Comparison of ENCODE assay signal across 8 cellular contexts in genomic region chr22:46577361-46578249, GRCh38. TPM values are rescaled to one million over a fixed set of nuclear protein-coding genes. Genes with fewer than 3 reads are reported as not detected.
DNase-seq lines count a peak whose midpoint lies in the region; ATAC-seq, FAIRE-seq and TF ChIP-seq lines count a peak whose summit lies in the region.

No MANE protein-coding gene starts in this region.

- no peak for FAIRE-seq in HepG2 (lab: Jason Lieb, UNC)

- in situ Hi-C loops in HepG2 (cut with HindIII; ENCODE audit: extremely low pct_ligation_motif_present, low pct_unique_long_range_greater_than_20kb), result no loop called here

- no peak for TF ChIP-seq RAD21 in Ishikawa (IDR thresholded peaks at IDR 0.05; ENCODE audit: low read depth)
- TF ChIP-seq RAD21 in HepG2 (CRISPR knock-in tag; IDR thresholded peaks at IDR 0.05), result no peak

- H4K20me1 ChIP-seq in DOHH2 (ENCODE audit: control insufficient read depth, insufficient read depth, low read depth, low read length) (no peaks in the 10 kb centered on the region), HepG2 (ENCODE audit: insufficient read depth, low read length) (peaks cover 6% of the 10 kb centered on the region)

- H3K4me3 ChIP-seq in DOHH2 (ENCODE audit: low read length) (peak overlapping the region; percentile 89), body of pancreas (peak overlapping the region; percentile 14 to 42), HepG2 (replicated peaks in 1 of 3; ENCODE audit: insufficient read depth in 1 of 3, low read depth in 2 of 3, low read length in 3 of 3) (peak overlapping the region; percentile 63 to 80 (median 64)), tibial artery (peak overlapping the region; percentile 62 to 73)

- H3K27me3 ChIP-seq in DOHH2 (ENCODE audit: control insufficient read depth, low read length) (peaks cover 11% of the 10 kb centered on the region), body of pancreas (no peaks in the 10 kb centered on the region), HepG2 (ENCODE audit: control insufficient read depth in 1 of 2, insufficient read depth in 2 of 2, low read length in 2 of 2) (peaks cover 0 to 11% of the 10 kb centered on the region in 2 experiments; a peak in 2 of 5 replicates), tibial artery (no peaks in the 10 kb centered on the region)

- POLR2A ChIA-PET in HepG2 (lab: Yijun Ruan, JAX), result no interaction called here

- peaks cover 60% of the 10 kb centered on the region for H3K4me1 ChIP-seq in DOHH2 (ENCODE audit: control insufficient read depth, low read length)
- peaks cover 88% of the 10 kb centered on the region for H3K4me1 ChIP-seq in body of pancreas
- H3K4me1 ChIP-seq in HepG2 (ENCODE audit: insufficient read depth, low read length), result peaks cover 84% of the 10 kb centered on the region
- H3K4me1 ChIP-seq in tibial artery, result peaks cover 0 to 49% (median 20%) of the 10 kb centered on the region in 4 donors

- no peaks in the 10 kb centered on the region for H3K9me3 ChIP-seq in DOHH2 (ENCODE audit: control insufficient read depth, insufficient read depth, low read length)
- no peaks in the 10 kb centered on the region for H3K9me3 ChIP-seq in body of pancreas
- no peaks in the 10 kb centered on the region for H3K9me3 ChIP-seq in HepG2 (ENCODE audit: low read length)
- H3K9me3 ChIP-seq in tibial artery, result no peaks in the 10 kb centered on the region

- H3K36me3 ChIP-seq in DOHH2 (ENCODE audit: control insufficient read depth, low read length) (no peaks in the 10 kb centered on the region), body of pancreas (replicated peaks in 1 of 2; ENCODE audit: insufficient read depth in 1 of 2, low read depth in 2 of 2) (no peaks in the 10 kb centered on the region), HepG2 (replicated peaks in 1 of 2; ENCODE audit: control insufficient read depth in 1 of 2, insufficient read depth in 2 of 2, low read length in 2 of 2) (no peaks in the 10 kb centered on the region), tibial artery (no peaks in the 10 kb centered on the region)

- TF ChIP-seq EP300 in Ishikawa (IDR thresholded peaks at IDR 0.05; ENCODE audit: borderline replicate concordance), result no peak
- TF ChIP-seq EP300 in HepG2 (IDR thresholded peaks at IDR 0.05; ENCODE audit: low read depth in 2 of 2, low read length in 2 of 2), result no peak
- no peak for TF ChIP-seq EP300 in HepG2 (CRISPR knock-in tag; IDR thresholded peaks at IDR 0.05; ENCODE audit: borderline replicate concordance)

- ATAC-seq in body of pancreas (peak; percentile 8), HepG2 (no peak), GM18858 (IDR thresholded peaks at IDR 0.05; ENCODE audit: unreplicated experiment) (no peak)

- peaks cover 11% of the 10 kb centered on the region for H3F3A ChIP-seq in DOHH2 (ENCODE audit: control insufficient read depth, insufficient read depth)

- no peak overlapping the region for H2AFZ ChIP-seq in HepG2 (ENCODE audit: low read length)

- WGBS in body of pancreas, 2 donors, result 0 to 2% methylated on average over 2 to 59 of the region's 67 CpGs
- WGBS in HepG2 (ENCODE audit: low lambda C conversion rate), result 0% methylated on average over 23 of the region's 67 CpGs

- no peak for TF ChIP-seq POLR2A in body of pancreas (IDR thresholded peaks at IDR 0.05)
- no peak for TF ChIP-seq POLR2A in HepG2 (IDR thresholded peaks at IDR 0.05; ENCODE audit: insufficient read depth in 1 of 2, low read depth in 2 of 2, low read length in 2 of 2)

- H3K4me2 ChIP-seq in DOHH2 (ENCODE audit: low read length), result peak overlapping the region; percentile 100
- H3K4me2 ChIP-seq in HepG2 (ENCODE audit: low read depth, low read length), result peak overlapping the region; percentile 98

- DNase-seq in body of pancreas, result peak in 2 of 4 donors; percentile 40 to 48
- no peak for DNase-seq in HepG2 (ENCODE audit: low spot score)
- DNase-seq in tibial artery, result peak in 1 of 2 donors; percentile 71
- DNase-seq in H4 (ENCODE audit: low spot score), result no peak
- DNase-seq in GF-D8 (lab: John Stamatoyannopoulos, UW), result no peak

- intact Hi-C loops in body of pancreas (cut with DNase I), result no loop called here
- intact Hi-C loops in HepG2 (cut with micrococcal nuclease; ENCODE audit: unreplicated experiment), result loop anchor here (5.0 to 10.0 kb wide), 2 partner anchors 75 to 157 kb away; partner anchors contain the start of gene CERK
- intact Hi-C loops in tibial artery (cut with DNase I; ENCODE audit: low total_unique reads), result no loop called here

- peak overlapping the region; percentile 74 for H3K9ac ChIP-seq in HepG2 (ENCODE audit: insufficient read depth, low read depth, low read length)

- peaks cover 35% of the 10 kb centered on the region for H3K79me2 ChIP-seq in DOHH2 (ENCODE audit: control insufficient read depth, low read length)
- H3K79me2 ChIP-seq in HepG2 (ENCODE audit: insufficient read depth, low read length), result peaks cover 21% of the 10 kb centered on the region

- H3K27ac ChIP-seq in DOHH2 (ENCODE audit: low read depth, low read length), result no peak overlapping the region
- peak overlapping the region; percentile 46 to 96 (median 71) for H3K27ac ChIP-seq in body of pancreas
- no peak overlapping the region for H3K27ac ChIP-seq in HepG2 (ENCODE audit: extremely low read length, insufficient read depth, low read length)
- peak overlapping the region; percentile 48 to 57 for H3K27ac ChIP-seq in tibial artery

- no peak for TF ChIP-seq CTCF in DOHH2 (IDR thresholded peaks at IDR 0.05; ENCODE audit: low read depth, low read length, poor library complexity, severe bottlenecking)
- no peak for TF ChIP-seq CTCF in body of pancreas (IDR thresholded peaks at IDR 0.05)
- no peak for TF ChIP-seq CTCF in HepG2 (CRISPR knock-in tag; IDR thresholded peaks at IDR 0.05)
- no peak for TF ChIP-seq CTCF in tibial artery (IDR thresholded peaks at IDR 0.05)

- no TSS peak for BruUV-seq in HepG2 (replicated peaks; lab: Mats Ljungman, UMichigan)

- H3K9me2 ChIP-seq in DOHH2 (replicated peaks; ENCODE audit: control insufficient read depth, low read length), result no peaks in the 10 kb centered on the region

- CTCF ChIA-PET in HepG2 (lab: Yijun Ruan, JAX; ENCODE audit: low intra/inter-chr PET ratio, low total read pairs), result no interaction called here

TF ChIP-seq in Ishikawa, 13 proteins besides CTCF, POLR2A, EP300 and RAD21:
- TF ChIP-seq ZBTB7A (IDR thresholded peaks at IDR 0.05; ENCODE audit: low read depth), result peak; percentile 60; the same call in 1 of the 2 replicates
- TF ChIP-seq TEAD4 (IDR thresholded peaks at IDR 0.05), result no peak

TF ChIP-seq in HepG2, 621 proteins besides CTCF, POLR2A, EP300 and RAD21 (continues in another document):
- no peak for TF ChIP-seq ZNF230 (CRISPR knock-in tag; IDR thresholded peaks at IDR 0.05)

RNA-seq across cellular contexts. Expression of gene CELSR1, which starts 40.2 kb away (rescaled TPM):
- total RNA-seq in body of pancreas, result 1 to 10 TPM in 1 of 2 donors, under 1 TPM in 1; 0.66 to 3.6 TPM
- 1.5 and 1.8 TPM in 2 replicates for total RNA-seq in HepG2 (2016; rRNA removed; fragmentation: Illumina TruSeq; extraction: Trizol)
- total RNA-seq in HepG2 (2016; cell fraction: cytosol; rRNA removed; fragmentation: Illumina TruSeq; extraction: Trizol; ENCODE audit: low read depth), result 0.53 and 0.71 TPM in 2 replicates
- total RNA-seq in HepG2 (2016; cell fraction: insoluble cytoplasmic fraction; rRNA removed; fragmentation: Illumina TruSeq; extraction: Trizol), result 1.1 and 1.6 TPM in 2 replicates
- total RNA-seq in HepG2 (2016; cell fraction: membrane; rRNA removed; fragmentation: Illumina TruSeq; extraction: Trizol), result 0.62 and 0.71 TPM in 2 replicates
- 2.1 and 2.2 TPM in 2 replicates for total RNA-seq in HepG2 (2016; cell fraction: nucleus; rRNA removed; fragmentation: Illumina TruSeq; extraction: Trizol)
- 0.78 and 0.84 TPM in 2 replicates for polyA plus RNA-seq in HepG2 (2011; rRNA removed)
- polyA plus RNA-seq in HepG2 (2011; cell fraction: cytosol; rRNA removed), result 0.49 and 0.62 TPM in 2 replicates
- 2.1 and 3.6 TPM in 2 replicates for polyA plus RNA-seq in HepG2 (2011; cell fraction: nucleus; rRNA removed)
- 0.75 and 0.95 TPM in 2 replicates for polyA plus RNA-seq in HepG2 (2012)
- polyA plus RNA-seq in HepG2 (2016; cell fraction: cytosol; fragmentation: Illumina TruSeq; extraction: Trizol; ENCODE audit: low read depth), result 0.17 and 0.26 TPM in 2 replicates
- polyA plus RNA-seq in HepG2 (2016; cell fraction: insoluble cytoplasmic fraction; fragmentation: Illumina TruSeq; extraction: Trizol; ENCODE audit: low read depth), result 0.76 and 1.3 TPM in 2 replicates
- polyA plus RNA-seq in HepG2 (2016; cell fraction: membrane; fragmentation: Illumina TruSeq; extraction: Trizol; ENCODE audit: low read depth), result 0.38 and 0.70 TPM in 2 replicates
- 4.1 and 5.1 TPM in 2 replicates for polyA plus RNA-seq in HepG2 (2016; cell fraction: nucleus; fragmentation: Illumina TruSeq; extraction: Trizol; ENCODE audit: insufficient read depth, low read depth)
- 4.5 and 19.4 TPM in 2 replicates for polyA minus RNA-seq in HepG2 (2011; rRNA and poly(A)+ RNA removed; ENCODE audit: low replicate concordance)
- 0.30 and 1.1 TPM in 2 replicates for polyA minus RNA-seq in HepG2 (2011; cell fraction: cytosol; rRNA and poly(A)+ RNA removed)
- 2.0 and 3.5 TPM in 2 replicates for polyA minus RNA-seq in HepG2 (2011; cell fraction: nucleus; rRNA and poly(A)+ RNA removed)
- total RNA-seq in H4 (2014; rRNA removed; shearing (Covaris generic)), result 5.7 and 12.7 TPM in 2 replicates

RNA-seq across cellular contexts. Expression of gene GRAMD4, which starts 42.6 kb away (rescaled TPM):
- 10 to 100 TPM; 29.3 to 62.3 TPM for total RNA-seq in body of pancreas
- total RNA-seq in HepG2 (2016; rRNA removed; fragmentation: Illumina TruSeq; extraction: Trizol), result 12.9 and 15.7 TPM in 2 replicates
- total RNA-seq in HepG2 (2016; cell fraction: cytosol; rRNA removed; fragmentation: Illumina TruSeq; extraction: Trizol; ENCODE audit: low read depth), result 14.1 and 16.3 TPM in 2 replicates
- 6.4 and 16.5 TPM in 2 replicates for total RNA-seq in HepG2 (2016; cell fraction: insoluble cytoplasmic fraction; rRNA removed; fragmentation: Illumina TruSeq; extraction: Trizol)
- total RNA-seq in HepG2 (2016; cell fraction: membrane; rRNA removed; fragmentation: Illumina TruSeq; extraction: Trizol), result 12.4 and 12.8 TPM in 2 replicates
- 23.1 and 33.6 TPM in 2 replicates for total RNA-seq in HepG2 (2016; cell fraction: nucleus; rRNA removed; fragmentation: Illumina TruSeq; extraction: Trizol)
- polyA plus RNA-seq in HepG2 (2011; rRNA removed), result 15.2 and 16.8 TPM in 2 replicates
- 9.6 and 13.3 TPM in 2 replicates for polyA plus RNA-seq in HepG2 (2011; cell fraction: cytosol; rRNA removed)
- 31.6 and 32.7 TPM in 2 replicates for polyA plus RNA-seq in HepG2 (2011; cell fraction: nucleus; rRNA removed)
- 11.1 and 12.7 TPM in 2 replicates for polyA plus RNA-seq in HepG2 (2012)
- 2.2 and 2.8 TPM in 2 replicates for polyA plus RNA-seq in HepG2 (2016; cell fraction: cytosol; fragmentation: Illumina TruSeq; extraction: Trizol; ENCODE audit: low read depth)
- polyA plus RNA-seq in HepG2 (2016; cell fraction: insoluble cytoplasmic fraction; fragmentation: Illumina TruSeq; extraction: Trizol; ENCODE audit: low read depth), result 5.3 and 6.3 TPM in 2 replicates
- 4.4 and 6.1 TPM in 2 replicates for polyA plus RNA-seq in HepG2 (2016; cell fraction: membrane; fragmentation: Illumina TruSeq; extraction: Trizol; ENCODE audit: low read depth)
- 20.4 and 22.4 TPM in 2 replicates for polyA plus RNA-seq in HepG2 (2016; cell fraction: nucleus; fragmentation: Illumina TruSeq; extraction: Trizol; ENCODE audit: insufficient read depth, low read depth)
- polyA minus RNA-seq in HepG2 (2011; rRNA and poly(A)+ RNA removed; ENCODE audit: low replicate concordance), result 27.9 and 38.7 TPM in 2 replicates
- 10.0 and 13.9 TPM in 2 replicates for polyA minus RNA-seq in HepG2 (2011; cell fraction: cytosol; rRNA and poly(A)+ RNA removed)
- polyA minus RNA-seq in HepG2 (2011; cell fraction: nucleus; rRNA and poly(A)+ RNA removed), result 18.5 and 30.2 TPM in 2 replicates
- 3.2 and 25.4 TPM in 2 replicates for total RNA-seq in H4 (2014; rRNA removed; shearing (Covaris generic))

Comparison
In these comparisons a context has a peak if more than half of its experiments do, and no peak if none do; other contexts are left out.
1. H3K27ac ChIP-seq: peak in body of pancreas (4 of 4) and tibial artery (2 of 2); none in DOHH2 (single experiment) and HepG2 (single experiment).
2. H3K4me3 ChIP-seq: peak in every context shown above with its lines; median percentile 89 in DOHH2; 68 in tibial artery; 64 in HepG2; 28 in body of pancreas.